ENCODE assay signal across 9 cellular contexts in the genomic region with DNA sequence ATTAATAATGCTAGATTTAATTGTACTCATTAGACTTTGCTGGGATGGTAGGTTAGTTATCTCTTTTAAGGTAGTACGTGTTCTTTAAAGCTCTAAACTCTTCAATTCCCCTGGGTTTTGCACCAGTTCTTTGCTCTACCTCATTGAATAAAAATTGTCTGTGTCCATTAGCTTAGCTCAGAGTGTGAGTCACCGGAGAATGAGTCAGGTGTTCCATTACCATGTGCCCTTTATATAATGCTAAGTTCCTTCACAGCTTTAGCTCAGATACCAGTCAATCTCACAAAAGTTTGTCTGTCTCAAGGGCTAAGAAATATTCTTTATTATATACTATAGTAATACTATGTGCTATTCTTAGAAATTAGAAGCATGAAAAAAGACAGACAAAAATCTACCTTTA.
A peak's percentile ranks its signal among the peaks of the same experiment; 100 is the strongest.
DNase-seq lines count a peak whose midpoint lies in the region; ATAC-seq and TF ChIP-seq lines count a peak whose summit lies in the region.
"Had no signal": no experiment of that assay in that cellular context is flagged by ENCODE, and none has a peak within 500 bp of the region (broad histone marks: within the 10 kb centered on the region; RNA-seq: fewer than 3 reads in every experiment).

No MANE protein-coding gene starts in this region.

- H3K27ac Mint-ChIP-seq in natural killer cell: no peak overlapping the region

- H3K36me3 Mint-ChIP-seq in natural killer cell: no peaks in the 10 kb centered on the region

- intact Hi-C loops in natural killer cell (cut with micrococcal nuclease): no loop called here
- intact Hi-C loops in posterior vena cava (cut with DNase I): no loop called here
- intact Hi-C loops in left ventricle myocardium superior (cut with micrococcal nuclease): no loop called here

- no peak for TF ChIP-seq CTCF in natural killer cell (IDR thresholded peaks at IDR 0.05)

- no peaks in the 10 kb centered on the region for H3K27me3 Mint-ChIP-seq in natural killer cell (ENCODE audit: low read depth in 2 of 2)

- H3K4me1 Mint-ChIP-seq in natural killer cell: no peaks in the 10 kb centered on the region

- DNase-seq in GM04504 (ENCODE audit: low read depth) (peak; percentile 61), RKO (ENCODE audit: low spot score) (peak; percentile 87), fibroblast of gingiva (ENCODE audit: low read depth) (peak; percentile 86), putamen (ENCODE audit: low spot score) (peak; percentile 23), NCI-H1417 (lab: John Stamatoyannopoulos, UW) (no peak), natural killer cell (no peak), posterior vena cava (ENCODE audit: low spot score) (no peak), left ventricle myocardium superior (no peak)
- DNase-seq: NCI-H2227 treated with DMSO at 0.1 percent for 48 hours had no signal

- no peak overlapping the region for H3K4me3 Mint-ChIP-seq in natural killer cell

- no peak for ATAC-seq in natural killer cell
- no peak for ATAC-seq in left ventricle myocardium superior

- peaks cover 10 to 23% of the 10 kb centered on the region in 2 donors for H3K9me3 Mint-ChIP-seq in natural killer cell

Comparison
In these comparisons a context has a peak if more than half of its experiments do, and no peak if none do; other contexts are left out.
1. DNase-seq: peak in GM04504 (single experiment), RKO (single experiment), fibroblast of gingiva (single experiment) and putamen (single experiment); none in NCI-H1417 (0 of 3), natural killer cell (single experiment), posterior vena cava (single experiment) and left ventricle myocardium superior (single experiment).